8 cellular contexts compared by ENCODE assay signal in the genomic region with DNA sequence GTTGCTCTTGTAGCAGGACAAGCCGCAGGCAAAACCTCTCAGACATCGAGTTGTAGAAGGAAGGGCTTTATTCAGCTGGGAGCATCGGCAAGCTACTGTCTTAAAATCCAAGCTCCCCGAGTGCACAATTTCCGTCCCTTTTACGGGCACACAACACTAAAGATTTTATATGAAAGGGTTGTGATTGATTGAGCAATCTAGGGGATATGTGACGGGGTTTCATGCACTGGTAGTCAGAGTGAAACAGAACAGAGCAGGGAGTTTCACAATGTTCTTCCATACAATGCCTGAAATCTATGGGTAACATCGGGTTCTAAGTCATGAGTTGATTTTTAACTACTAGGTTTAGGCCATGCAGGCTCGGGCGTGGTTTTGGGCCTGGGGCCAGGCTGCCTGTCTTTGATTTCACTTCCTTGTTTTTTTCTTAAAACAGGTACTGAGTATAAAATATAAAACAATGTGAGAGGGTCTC. TPM values are rescaled to one million over a fixed set of nuclear protein-coding genes. Genes with fewer than 3 reads are reported as not detected.
DNase-seq lines count a peak whose midpoint lies in the region; ATAC-seq and TF ChIP-seq lines count a peak whose summit lies in the region.
"Not testable (repeated sequence)": the region's sequence is repeated elsewhere in the genome, so short reads cannot be mapped to it uniquely, and the experiment has no call there.

No MANE protein-coding gene starts in this region.

- H3K27ac ChIP-seq in PC-9, result peak overlapping the region; percentile 37; the same call in 1 of the 2 replicates

- H3K36me3 Mint-ChIP-seq in CD14-positive monocyte, result peaks cover 21% of the 10 kb centered on the region in 2 donors
- H3K36me3 Mint-ChIP-seq in chondrocyte (ENCODE audit: low read depth), result not testable (repeated sequence)
- H3K36me3 Mint-ChIP-seq in naive thymus-derived CD8-positive, alpha-beta T cell, result peaks cover 0 to 29% (median 9%) of the 10 kb centered on the region in 3 donors

- H3K27ac Mint-ChIP-seq in CD14-positive monocyte (peak overlapping the region; percentile 96 to 99 (median 97)), chondrocyte (ENCODE audit: unreplicated experiment) (peak overlapping the region; percentile 6)
- peak overlapping the region; percentile 13 to 89 (median 54) for H3K27ac Mint-ChIP-seq in naive thymus-derived CD8-positive, alpha-beta T cell
- peak overlapping the region; percentile 39 to 66 for H3K27ac Mint-ChIP-seq in stimulated activated naive CD8-positive, alpha-beta T cell treated with anti-CD3 and anti-CD28 coated beads, Interleukin-15, amount 100 ng/mL, for 72 hours

- H3K4me1 ChIP-seq in PC-9 (replicated peaks; ENCODE audit: insufficient read depth), result peaks cover 12% of the 10 kb centered on the region

- H3F3A ChIP-seq in PC-9 (ENCODE audit: insufficient read depth, low read depth), result not testable (repeated sequence)

- not testable (repeated sequence) for H3K4me3 ChIP-seq in PC-9

- not testable (repeated sequence) for TF ChIP-seq CTCF in CD14-positive monocyte (IDR thresholded peaks at IDR 0.05); PC-9 (conservative IDR thresholded peaks at IDR 0.05); chondrocyte (IDR thresholded peaks at IDR 0.05)

- DNase-seq in CD14-positive monocyte (ENCODE audit: low spot score) (peak; percentile 88), HT-29 (ENCODE audit: low spot score) (peak; percentile 45), PC-9 (peak in 1 of 2 experiments; percentile 45), iris pigment epithelial cell (ENCODE audit: low read depth) (peak; percentile 63)
- DNase-seq in activated T-cell treated with anti-CD3 and anti-CD28 coated beads, Interleukin-2, amount 50 U/mL, for 1 hour, result peak; percentile 36
- DNase-seq in chondrocyte (ENCODE audit: low spot score), result not testable (repeated sequence)
- peak in 7 of 10 donors; percentile 7 to 70 (median 27) for DNase-seq in naive thymus-derived CD8-positive, alpha-beta T cell
- peak in 1 of 2 donors; percentile 54 for DNase-seq in stimulated activated naive CD8-positive, alpha-beta T cell treated with anti-CD3 and anti-CD28 coated beads, Interleukin-15, amount 100 ng/mL, for 72 hours

- not testable (repeated sequence) for H2AFZ ChIP-seq in PC-9

- H3K4me2 ChIP-seq in PC-9, result peak overlapping the region; percentile 26; the same call in 1 of the 2 replicates

- H3K27me3 Mint-ChIP-seq in CD14-positive monocyte (ENCODE audit: low read depth in 3 of 3); chondrocyte (ENCODE audit: low read depth); naive thymus-derived CD8-positive, alpha-beta T cell; stimulated activated naive CD8-positive, alpha-beta T cell treated with anti-CD3 and anti-CD28 coated beads, Interleukin-15, amount 100 ng/mL, for 72 hours: not testable (repeated sequence)

- not testable (repeated sequence) for H3K9me2 ChIP-seq in PC-9 (ENCODE audit: insufficient read depth)

- CTCF ChIA-PET in PC-9 (lab: Charles Lee), result not testable (repeated sequence)

- POLR2A ChIA-PET in PC-9 (lab: Charles Lee; ENCODE audit: unreplicated experiment), result not testable (repeated sequence)
- POLR2A ChIA-PET in naive thymus-derived CD8-positive, alpha-beta T cell (lab: Charles Lee), result interaction anchor here (0.6 to 0.7 kb wide), 2 partner anchors 9 to 10 kb away, joined by 3 read pairs; no protein-coding TSS in a partner anchor

- not testable (repeated sequence) for H3K36me3 ChIP-seq in PC-9 (ENCODE audit: low read depth)

- intact Hi-C loops in CD14-positive monocyte (cut with micrococcal nuclease), result loop anchor here (10.0 kb wide), 1 partner anchor 51 kb away; the partner anchor contains the start of gene EPSTI1 (in 2 of the 2)
- intact Hi-C loops in PC-9 (cut with micrococcal nuclease; ENCODE audit: unreplicated experiment), result not testable (repeated sequence)

- peak; percentile 35 to 45 for ATAC-seq in naive thymus-derived CD8-positive, alpha-beta T cell
- peak; percentile 44 for ATAC-seq in stimulated activated naive CD8-positive, alpha-beta T cell treated with anti-CD3 and anti-CD28 coated beads, Interleukin-15, amount 100 ng/mL, for 72 hours

- H3K9me3 Mint-ChIP-seq in CD14-positive monocyte; chondrocyte (ENCODE audit: low read depth); naive thymus-derived CD8-positive, alpha-beta T cell; stimulated activated naive CD8-positive, alpha-beta T cell treated with anti-CD3 and anti-CD28 coated beads, Interleukin-15, amount 100 ng/mL, for 72 hours: not testable (repeated sequence)

- H3K4me1 Mint-ChIP-seq in CD14-positive monocyte, result peaks cover 77% of the 10 kb centered on the region
- H3K4me1 Mint-ChIP-seq in chondrocyte (ENCODE audit: low read depth), result peaks cover 46% of the 10 kb centered on the region
- peaks cover 18 to 71% (median 56%) of the 10 kb centered on the region in 4 donors for H3K4me1 Mint-ChIP-seq in naive thymus-derived CD8-positive, alpha-beta T cell
- H3K4me1 Mint-ChIP-seq in stimulated activated naive CD8-positive, alpha-beta T cell treated with anti-CD3 and anti-CD28 coated beads, Interleukin-15, amount 100 ng/mL, for 72 hours, result peaks cover 70% of the 10 kb centered on the region

- H4K20me1 ChIP-seq in PC-9 (ENCODE audit: insufficient read depth), result not testable (repeated sequence)

- not testable (repeated sequence) for H3K79me2 ChIP-seq in PC-9 (ENCODE audit: low read depth)

- H3K4me3 Mint-ChIP-seq in CD14-positive monocyte, result peak overlapping the region; percentile 66 to 81
- H3K4me3 Mint-ChIP-seq in chondrocyte (ENCODE audit: unreplicated experiment), result not testable (repeated sequence)
- peak overlapping the region in 8 of 10 donors; percentile 10 to 49 (median 23) for H3K4me3 Mint-ChIP-seq in naive thymus-derived CD8-positive, alpha-beta T cell
- H3K4me3 Mint-ChIP-seq in stimulated activated naive CD8-positive, alpha-beta T cell treated with anti-CD3 and anti-CD28 coated beads, Interleukin-15, amount 100 ng/mL, for 72 hours, result peak overlapping the region; percentile 11 to 32

- not testable (repeated sequence) for H3K27me3 ChIP-seq in PC-9 (ENCODE audit: insufficient read depth, low read depth)

- not testable (repeated sequence) for H3K9me3 ChIP-seq in PC-9 (ENCODE audit: insufficient read depth, low read depth)

- BruUV-seq in PC-9 (replicated peaks; lab: Mats Ljungman, UMichigan), result not testable (repeated sequence)

RNA-seq across cellular contexts. Expression of gene DNAJC15, which starts 22.0 kb away (rescaled TPM):
- 10 to 100 TPM; 22.0 to 31.1 TPM for polyA plus RNA-seq in CD14-positive monocyte
- total RNA-seq in HT-29 (2014; rRNA removed; shearing (Covaris generic)), result 4.7 and 7.2 TPM in 2 replicates
- total RNA-seq in PC-9 (2021), result 12.7 and 14.8 TPM in 2 replicates
- 18.0 to 24.3 TPM (median 21.6 TPM) in 3 replicates for total RNA-seq in chondrocyte
- total RNA-seq in naive thymus-derived CD8-positive, alpha-beta T cell, result 1 to 10 TPM; 9.5 TPM
- polyA plus RNA-seq in naive thymus-derived CD8-positive, alpha-beta T cell, result 10 to 100 TPM; 12.7 to 26.5 (median 14.1) TPM

RNA-seq across cellular contexts. Expression of gene EPSTI1, which starts 53.3 kb away (rescaled TPM):
- polyA plus RNA-seq in CD14-positive monocyte, result 10 to 100 TPM; 16.4 to 19.9 TPM
- 3.5 and 5.1 TPM in 2 replicates for total RNA-seq in HT-29 (2014; rRNA removed; shearing (Covaris generic))
- total RNA-seq in PC-9 (2021) (2.7 and 3.4 TPM in 2 replicates), chondrocyte (2.1 to 3.8 TPM (median 2.8 TPM) in 3 replicates)
- 10 to 100 TPM; 11.4 to 12.8 TPM for total RNA-seq in naive thymus-derived CD8-positive, alpha-beta T cell
- 10 to 100 TPM; 10.1 to 10.8 (median 10.8) TPM for polyA plus RNA-seq in naive thymus-derived CD8-positive, alpha-beta T cell

Comparison
In these comparisons a context has a peak if more than half of its experiments do, and no peak if none do; other contexts are left out.
1. H3K27ac Mint-ChIP-seq: peak in every context shown above with its lines; median percentile 97 in CD14-positive monocyte; 54 in naive thymus-derived CD8-positive, alpha-beta T cell; 52 in stimulated activated naive CD8-positive, alpha-beta T cell treated with anti-CD3 and anti-CD28 coated beads, Interleukin-15, amount 100 ng/mL, for 72 hours; 6 in chondrocyte.